Comparison of ENCODE assay signal across 8 cellular contexts in genomic region chr5:122846051-122846567, GRCh38. TPM values are rescaled to one million over a fixed set of nuclear protein-coding genes. Genes with fewer than 3 reads are reported as not detected.
DNase-seq lines count a peak whose midpoint lies in the region; ATAC-seq and TF ChIP-seq lines count a peak whose summit lies in the region.

No MANE protein-coding gene starts in this region.

- peaks cover 24% of the 10 kb centered on the region for H3K4me1 ChIP-seq in HUES6 (ENCODE audit: control insufficient read depth, insufficient read depth, low read length)
- H3K4me1 ChIP-seq in adrenal gland (replicated peaks in 1 of 2): peaks cover 7 to 19% of the 10 kb centered on the region in 2 donors

- peak overlapping the region in 3 of 7 donors; percentile 46 to 54 (median 50) for H3K27ac Mint-ChIP-seq in CD14-positive monocyte
- H3K27ac Mint-ChIP-seq in immature natural killer cell: peak overlapping the region; percentile 73 to 86 (median 76)
- H3K27ac Mint-ChIP-seq in stimulated activated naive CD8-positive, alpha-beta T cell treated with anti-CD3 and anti-CD28 coated beads, Interleukin-15, amount 100 ng/mL, for 72 hours: peak overlapping the region in 1 of 2 donors; percentile 35

- H3K27me3 Mint-ChIP-seq in CD14-positive monocyte (ENCODE audit: low read depth in 3 of 3) (peaks cover 2 to 6% (median 2%) of the 10 kb centered on the region in 3 donors), immature natural killer cell (ENCODE audit: low read depth in 3 of 3) (peaks cover 0 to 6% (median 4%) of the 10 kb centered on the region in 3 donors)
- H3K27me3 Mint-ChIP-seq in stimulated activated naive CD8-positive, alpha-beta T cell treated with anti-CD3 and anti-CD28 coated beads, Interleukin-15, amount 100 ng/mL, for 72 hours: peaks cover 8% of the 10 kb centered on the region

- H3K36me3 Mint-ChIP-seq in CD14-positive monocyte (peaks cover 4 to 6% of the 10 kb centered on the region in 2 donors), immature natural killer cell (peaks cover 0 to 3% (median 0%) of the 10 kb centered on the region in 3 donors)

- H3K9me3 Mint-ChIP-seq in CD14-positive monocyte (peaks cover 0 to 2% (median 0%) of the 10 kb centered on the region in 7 donors), immature natural killer cell (no peaks in the 10 kb centered on the region)
- no peaks in the 10 kb centered on the region for H3K9me3 Mint-ChIP-seq in stimulated activated naive CD8-positive, alpha-beta T cell treated with anti-CD3 and anti-CD28 coated beads, Interleukin-15, amount 100 ng/mL, for 72 hours

- H3K9ac ChIP-seq in HUES6 (ENCODE audit: low read length): peak overlapping the region; percentile 79

- H3K36me3 ChIP-seq in HUES6 (ENCODE audit: control insufficient read depth, insufficient read depth, low read length): no peaks in the 10 kb centered on the region
- H3K36me3 ChIP-seq in adrenal gland (replicated peaks in 1 of 2): no peaks in the 10 kb centered on the region

- peaks cover 9% of the 10 kb centered on the region; the same call in 1 of the 2 replicates for H3K27me3 ChIP-seq in HUES6 (ENCODE audit: control insufficient read depth, insufficient read depth, low read length)
- no peaks in the 10 kb centered on the region for H3K27me3 ChIP-seq in adrenal gland

- TF ChIP-seq CTCF in CD14-positive monocyte (IDR thresholded peaks at IDR 0.05) (no peak), adrenal gland (IDR thresholded peaks at IDR 0.05) (no peak)

- peak overlapping the region; percentile 87 for H3K4me3 ChIP-seq in HUES6 (ENCODE audit: low read depth, low read length)
- H3K4me3 ChIP-seq in adrenal gland: peak overlapping the region in 3 of 4 donors; percentile 43 to 100 (median 87)

- 0 to 4% (median 2%) methylated on average over 6 of the region's 6 CpGs for WGBS in adrenal gland, 4 donors

- H3K27ac ChIP-seq in HUES6 (ENCODE audit: low read depth, low read length) (peak overlapping the region; percentile 72; the same call in 1 of the 2 replicates), adrenal gland (peak overlapping the region in 4 of 5 donors; percentile 83 to 96 (median 85))

- peaks cover 52% of the 10 kb centered on the region for H3K4me1 Mint-ChIP-seq in CD14-positive monocyte
- peaks cover 25 to 27% of the 10 kb centered on the region in 2 donors for H3K4me1 Mint-ChIP-seq in immature natural killer cell
- peaks cover 10% of the 10 kb centered on the region for H3K4me1 Mint-ChIP-seq in stimulated activated naive CD8-positive, alpha-beta T cell treated with anti-CD3 and anti-CD28 coated beads, Interleukin-15, amount 100 ng/mL, for 72 hours

- ATAC-seq in stimulated activated naive CD8-positive, alpha-beta T cell treated with anti-CD3 and anti-CD28 coated beads, Interleukin-15, amount 100 ng/mL, for 72 hours: no peak
- ATAC-seq in HG02885 (IDR thresholded peaks at IDR 0.05; ENCODE audit: poor library complexity, unreplicated experiment): no peak
- no peak for ATAC-seq in GM19397 (IDR thresholded peaks at IDR 0.05; ENCODE audit: unreplicated experiment)

- intact Hi-C loops in CD14-positive monocyte (cut with micrococcal nuclease): no loop called here
- intact Hi-C loops in adrenal gland (cut with DNase I): no loop called here

- TF ChIP-seq POLR2A in adrenal gland (IDR thresholded peaks at IDR 0.05): no peak

- H3K4me3 Mint-ChIP-seq in CD14-positive monocyte (peak overlapping the region; percentile 81 to 84), immature natural killer cell (peak overlapping the region; percentile 70 to 84 (median 83))
- H3K4me3 Mint-ChIP-seq in stimulated activated naive CD8-positive, alpha-beta T cell treated with anti-CD3 and anti-CD28 coated beads, Interleukin-15, amount 100 ng/mL, for 72 hours: peak overlapping the region; percentile 63 to 74

- H3K9me3 ChIP-seq in HUES6 (ENCODE audit: control insufficient read depth, insufficient read depth, low read depth, low read length): no peaks in the 10 kb centered on the region
- H3K9me3 ChIP-seq in adrenal gland (replicated peaks in 1 of 3): no peaks in the 10 kb centered on the region

- DNase-seq in CD14-positive monocyte (ENCODE audit: low spot score) (no peak), adrenal gland (no peak), immature natural killer cell (peak in 1 of 3 donors; percentile 9), amygdala (lab: John Stamatoyannopoulos, UW) (no peak)
- no peak for DNase-seq in stimulated activated naive CD8-positive, alpha-beta T cell treated with anti-CD3 and anti-CD28 coated beads, Interleukin-15, amount 100 ng/mL, for 72 hours

RNA-seq across cellular contexts. Expression of gene SNX24, which starts 0.7 kb away (rescaled TPM):
- polyA plus RNA-seq in CD14-positive monocyte (10 to 100 TPM in 1 of 2 donors, 1 to 10 TPM in 1; 8.0 to 10.6 TPM), adrenal gland (10 to 100 TPM in 2 of 3 donors, 1 to 10 TPM in 1; 8.5 to 20.0 (median 12.1) TPM), immature natural killer cell (1 to 10 TPM; 2.1 to 6.4 (median 2.9) TPM)
- 10 to 100 TPM in 7 of 8 donors, 1 to 10 TPM in 1; 5.0 to 18.7 (median 13.9) TPM for total RNA-seq in adrenal gland
